1 cellular context compared by ENCODE assay signal in genomic region chr3:143152043-143152442, GRCh38.
TF ChIP-seq lines count a peak whose summit lies in the region.

No MANE protein-coding gene starts in this region.

TF ChIP-seq in GM12878, 131 proteins besides CTCF, POLR2A, EP300 and RAD21 (continued from another document):
- TF ChIP-seq ZNF687 (IDR thresholded peaks at IDR 0.05) (no peak), SRF (IDR thresholded peaks at IDR 0.05; ENCODE audit: low read depth in 2 of 2, low read length in 2 of 2) (no peak), E2F8 (IDR thresholded peaks at IDR 0.05; ENCODE audit: low read depth, partially characterized antibody) (no peak)
